Comparison of ENCODE assay signal across 9 cellular contexts in genomic region chr11:123188508-123189165, GRCh38. TPM values are rescaled to one million over a fixed set of nuclear protein-coding genes. Genes with fewer than 3 reads are reported as not detected.
A peak's percentile ranks its signal among the peaks of the same experiment; 100 is the strongest.
DNase-seq lines count a peak whose midpoint lies in the region; ATAC-seq and TF ChIP-seq lines count a peak whose summit lies in the region.
"Had no signal": no experiment of that assay in that cellular context is flagged by ENCODE, and none has a peak within 500 bp of the region (broad histone marks: within the 10 kb centered on the region; RNA-seq: fewer than 3 reads in every experiment).

No MANE protein-coding gene starts in this region.

- H3F3A ChIP-seq in neural progenitor cell (ENCODE audit: low read depth): peaks cover 30% of the 10 kb centered on the region

- H3K9ac ChIP-seq in neural progenitor cell: no peak overlapping the region

- no peak for TF ChIP-seq CTCF in RWPE1 (conservative IDR thresholded peaks at IDR 0.05; ENCODE audit: low read depth)
- peak; percentile 15 for TF ChIP-seq CTCF in neural progenitor cell (IDR thresholded peaks at IDR 0.05)
- TF ChIP-seq CTCF in BE2C (IDR thresholded peaks at IDR 0.05; ENCODE audit: low read depth, low read length): no peak
- TF ChIP-seq CTCF in OCI-LY7 (conservative IDR thresholded peaks at IDR 0.05; ENCODE audit: low read length): no peak

- H3K27ac ChIP-seq in RWPE1 (peak overlapping the region; percentile 8), neural progenitor cell (peak overlapping the region; percentile 82), OCI-LY7 (ENCODE audit: low read depth, low read length, poor library complexity, severe bottlenecking) (no peak overlapping the region)

- no peaks in the 10 kb centered on the region for H4K20me1 ChIP-seq in neural progenitor cell (ENCODE audit: low read depth)
- no peaks in the 10 kb centered on the region for H4K20me1 ChIP-seq in OCI-LY7 (ENCODE audit: insufficient read depth, low read length)

- intact Hi-C loops in OCI-LY7 (cut with micrococcal nuclease; ENCODE audit: unreplicated experiment): no loop called here

- peaks cover 16% of the 10 kb centered on the region for H3K27me3 ChIP-seq in neural progenitor cell
- no peaks in the 10 kb centered on the region for H3K27me3 ChIP-seq in BE2C

- no peaks in the 10 kb centered on the region for H3K9me2 ChIP-seq in OCI-LY7 (ENCODE audit: insufficient read depth, low read length)

- peak overlapping the region; percentile 68 for H3K27ac Mint-ChIP-seq in neural progenitor cell

- no TSS peak for BruUV-seq in OCI-LY7 (replicated peaks; lab: Mats Ljungman, UMichigan)

- H3K79me2 ChIP-seq in neural progenitor cell (ENCODE audit: low read depth): no peaks in the 10 kb centered on the region
- H3K79me2 ChIP-seq in OCI-LY7 (ENCODE audit: insufficient read depth, low read depth, low read length): no peaks in the 10 kb centered on the region

- no peaks in the 10 kb centered on the region for H3K9me3 Mint-ChIP-seq in neural progenitor cell

- ATAC-seq in HG03520 (IDR thresholded peaks at IDR 0.05; ENCODE audit: unreplicated experiment): no peak

- H3K9me3 ChIP-seq in neural progenitor cell (ENCODE audit: low read depth): no peaks in the 10 kb centered on the region
- H3K9me3 ChIP-seq in BE2C: no peaks in the 10 kb centered on the region
- no peaks in the 10 kb centered on the region for H3K9me3 ChIP-seq in OCI-LY7 (ENCODE audit: low read length)

- no peaks in the 10 kb centered on the region for H3K27me3 Mint-ChIP-seq in neural progenitor cell (ENCODE audit: insufficient read depth, low read depth)

- DNase-seq in AG08396 (ENCODE audit: low spot score) (peak; percentile 67), RWPE1 (ENCODE audit: low spot score) (no peak), fibroblast of peridontal ligament (ENCODE audit: extremely low read depth) (peak; percentile 86), neural progenitor cell (ENCODE audit: low spot score) (peak; percentile 64), BE2C (no peak), OCI-LY7 (ENCODE audit: low spot score) (no peak), NCI-H128 (lab: John Stamatoyannopoulos, UW; ENCODE audit: unreplicated experiment) (no peak)

- peaks cover 38% of the 10 kb centered on the region for H3K4me1 ChIP-seq in neural progenitor cell
- peaks cover 12% of the 10 kb centered on the region for H3K4me1 ChIP-seq in BE2C
- no peaks in the 10 kb centered on the region for H3K4me1 ChIP-seq in OCI-LY7 (ENCODE audit: insufficient read depth, low read length, poor library complexity, severe bottlenecking)

- H3K4me2 ChIP-seq in neural progenitor cell (peak overlapping the region; percentile 77), OCI-LY7 (ENCODE audit: low read length) (no peak overlapping the region)

- POLR2A ChIA-PET in RWPE1 (lab: Yijun Ruan, JAX; ENCODE audit: low non-redundant PET) (no interaction called here), OCI-LY7 (lab: Charles Lee) (no interaction called here)

- CTCF ChIA-PET in RWPE1 (lab: Yijun Ruan, JAX) (no interaction called here), OCI-LY7 (lab: Charles Lee; ENCODE audit: unreplicated experiment) (interaction anchor here (0.6 kb wide), 1 partner anchor 51 kb away, joined by 3 read pairs; no protein-coding TSS in a partner anchor)

- H2AFZ ChIP-seq in neural progenitor cell (replicated peaks) (peak overlapping the region; percentile 23), OCI-LY7 (ENCODE audit: low read length) (no peak overlapping the region)

- peaks cover 11% of the 10 kb centered on the region for H3K36me3 Mint-ChIP-seq in neural progenitor cell

- peaks cover 60% of the 10 kb centered on the region for H3K4me1 Mint-ChIP-seq in neural progenitor cell

- peak overlapping the region; percentile 65 for H3K4me3 Mint-ChIP-seq in neural progenitor cell

- H3K36me3 ChIP-seq in neural progenitor cell (no peaks in the 10 kb centered on the region), BE2C (no peaks in the 10 kb centered on the region), OCI-LY7 (ENCODE audit: insufficient read depth, low read length) (no peaks in the 10 kb centered on the region)

- peak overlapping the region; percentile 36 for H3K4me3 ChIP-seq in neural progenitor cell
- H3K4me3 ChIP-seq in BE2C (ENCODE audit: low read depth, low read length): no peak overlapping the region
- H3K4me3 ChIP-seq in OCI-LY7 (ENCODE audit: low read depth, low read length, poor library complexity, severe bottlenecking): no peak overlapping the region

RNA-seq across cellular contexts. Expression of gene CLMP, which starts 6.4 kb away (rescaled TPM):
- total RNA-seq in neural progenitor cell (ENCODE audit: low replicate concordance) (5.7 and 10.7 TPM in 2 replicates), OCI-LY7 (2022) (not detected in 2 replicates)
- polyA plus RNA-seq in BE2C (2012; ENCODE audit: insufficient read depth, insufficient read length, low read depth): 44.4 TPM
- total RNA-seq in OCI-LY7 (2014; rRNA removed; shearing (Covaris generic)): not detected in 2 replicates
- polyA plus RNA-seq: neural cell had no signal

Comparison
In these comparisons a context has a peak if more than half of its experiments do, and no peak if none do; other contexts are left out.
1. DNase-seq: peak in AG08396 (single experiment), fibroblast of peridontal ligament (single experiment) and neural progenitor cell (single experiment); none in RWPE1 (single experiment), BE2C (single experiment), OCI-LY7 (single experiment) and NCI-H128 (single experiment).